ENCODE assay signal across 10 cellular contexts in genomic region chrX:144810539-144810938, GRCh38.
"Had no signal": no experiment of that assay in that cellular context is flagged by ENCODE, and none has a peak within 500 bp of the region (broad histone marks: within the 10 kb centered on the region; RNA-seq: fewer than 3 reads in every experiment).

No MANE protein-coding gene starts in this region.

- ATAC-seq: HCT116, HepG2 had no signal

- H3K4me3 Mint-ChIP-seq: HFFc6, IgD-negative memory B cell had no signal

- H3K4me3 ChIP-seq: GM23248, HAP-1 had no signal

- H3K36me3 ChIP-seq: HAP-1 had no signal

- H3K27ac ChIP-seq: GM23248, HL-60 had no signal

- DNase-seq: GM23248, GOT3, H7, HFFc6, KBM-7 had no signal

- H3K9me3 ChIP-seq: HAP-1 had no signal

- H3K27ac Mint-ChIP-seq: HFFc6, IgD-negative memory B cell had no signal

- H3K4me1 Mint-ChIP-seq: IgD-negative memory B cell had no signal

- H3K4me1 ChIP-seq: HAP-1 had no signal

- H3K36me3 Mint-ChIP-seq: IgD-negative memory B cell had no signal

- H3K27me3 Mint-ChIP-seq: IgD-negative memory B cell had no signal
